1 cellular context compared by ENCODE assay signal in genomic region chr6:30556964-30557682, GRCh38.
TF ChIP-seq lines count a peak whose summit lies in the region.

PRR3 (plus strand) TSS chr6:30557295; CDS start chr6:30557345, 50 bp downstream.

TF ChIP-seq in HepG2, 621 proteins besides CTCF, POLR2A, EP300 and RAD21 (continued from another document and continues in another):
- TF ChIP-seq ZNF646 (CRISPR knock-in tag; IDR thresholded peaks at IDR 0.05), result peak; percentile 9; the same call in 1 of the 2 replicates
- TF ChIP-seq GABPA (IDR thresholded peaks at IDR 0.05; ENCODE audit: low read depth, low read length), result peak; percentile 86
- peak; percentile 99 for TF ChIP-seq GABPA (CRISPR knock-in tag; IDR thresholded peaks at IDR 0.05; ENCODE audit: low read depth)
- peak; percentile 96 for TF ChIP-seq THAP7 (CRISPR knock-in tag; IDR thresholded peaks at IDR 0.05)
- TF ChIP-seq ZNF704 (CRISPR knock-in tag; IDR thresholded peaks at IDR 0.05; ENCODE audit: borderline replicate concordance), result peak; percentile 85; the same call in 1 of the 2 replicates
- peak; percentile 77; the same call in 1 of the 2 replicates for TF ChIP-seq ZNF768 (CRISPR knock-in tag; IDR thresholded peaks at IDR 0.05)
- TF ChIP-seq GLI4 (CRISPR knock-in tag; IDR thresholded peaks at IDR 0.05; ENCODE audit: borderline replicate concordance), result 0 out of 2 replicates have a peak, but pooled peaks have one; percentile 23
- TF ChIP-seq ZNF737 (CRISPR knock-in tag; IDR thresholded peaks at IDR 0.05; ENCODE audit: borderline replicate concordance), result peak; percentile 37; the same call in 1 of the 2 replicates
- TF ChIP-seq IKZF5 (CRISPR knock-in tag; IDR thresholded peaks at IDR 0.05), result peak; percentile 90; the same call in 1 of the 2 replicates
- TF ChIP-seq AGO1 (IDR thresholded peaks at IDR 0.05; ENCODE audit: low read depth, low read length, poor library complexity, severe bottlenecking), result no peak
- TF ChIP-seq ZNF234 (CRISPR knock-in tag; conservative IDR thresholded peaks at IDR 0.05), result 0 out of 2 replicates have a peak, but pooled peaks have one; percentile 79
- peak; percentile 82; the same call in 1 of the 2 replicates for TF ChIP-seq ZNF317 (CRISPR knock-in tag; IDR thresholded peaks at IDR 0.05)
- TF ChIP-seq CREB3 (CRISPR knock-in tag; IDR thresholded peaks at IDR 0.05), result no peak
- TF ChIP-seq TFE3 (CRISPR knock-in tag; IDR thresholded peaks at IDR 0.05), result peak; percentile 88
- no peak for TF ChIP-seq ATM (IDR thresholded peaks at IDR 0.05; ENCODE audit: borderline replicate concordance)
- TF ChIP-seq SOX13 (IDR thresholded peaks at IDR 0.05), result no peak
- TF ChIP-seq SOX13 (CRISPR knock-in tag; conservative IDR thresholded peaks at IDR 0.05 in 1 of 2, IDR thresholded peaks at IDR 0.05 in 1 of 2), result peak in 1 of 2 experiments; percentile 29; a peak in 1 of 4 replicates
- no peak for TF ChIP-seq ZNF503 (CRISPR knock-in tag; IDR thresholded peaks at IDR 0.05)
- TF ChIP-seq JARID2 (CRISPR knock-in tag; IDR thresholded peaks at IDR 0.05; ENCODE audit: insufficient replicate concordance), result no peak
- no peak for TF ChIP-seq CC2D1A (CRISPR knock-in tag; IDR thresholded peaks at IDR 0.05)
- no peak for TF ChIP-seq ZFP36 (IDR thresholded peaks at IDR 0.05; ENCODE audit: borderline replicate concordance, low read depth, low read length, partially characterized antibody)
- TF ChIP-seq KLF9 (CRISPR knock-in tag; IDR thresholded peaks at IDR 0.05; ENCODE audit: low read depth), result no peak; the same call in 1 of the 2 replicates
- peak; percentile 59; the same call in 1 of the 2 replicates for TF ChIP-seq ZSCAN5A (CRISPR knock-in tag; IDR thresholded peaks at IDR 0.05; ENCODE audit: borderline replicate concordance)
- peak; percentile 97 for TF ChIP-seq ZNF230 (CRISPR knock-in tag; IDR thresholded peaks at IDR 0.05)
- TF ChIP-seq BCL6 (CRISPR knock-in tag; IDR thresholded peaks at IDR 0.05), result no peak
- TF ChIP-seq KIAA2018 (CRISPR knock-in tag; IDR thresholded peaks at IDR 0.05; ENCODE audit: borderline replicate concordance), result peak; percentile 72; the same call in 1 of the 2 replicates
